ENCODE assay signal across 8 cellular contexts in the genomic region with DNA sequence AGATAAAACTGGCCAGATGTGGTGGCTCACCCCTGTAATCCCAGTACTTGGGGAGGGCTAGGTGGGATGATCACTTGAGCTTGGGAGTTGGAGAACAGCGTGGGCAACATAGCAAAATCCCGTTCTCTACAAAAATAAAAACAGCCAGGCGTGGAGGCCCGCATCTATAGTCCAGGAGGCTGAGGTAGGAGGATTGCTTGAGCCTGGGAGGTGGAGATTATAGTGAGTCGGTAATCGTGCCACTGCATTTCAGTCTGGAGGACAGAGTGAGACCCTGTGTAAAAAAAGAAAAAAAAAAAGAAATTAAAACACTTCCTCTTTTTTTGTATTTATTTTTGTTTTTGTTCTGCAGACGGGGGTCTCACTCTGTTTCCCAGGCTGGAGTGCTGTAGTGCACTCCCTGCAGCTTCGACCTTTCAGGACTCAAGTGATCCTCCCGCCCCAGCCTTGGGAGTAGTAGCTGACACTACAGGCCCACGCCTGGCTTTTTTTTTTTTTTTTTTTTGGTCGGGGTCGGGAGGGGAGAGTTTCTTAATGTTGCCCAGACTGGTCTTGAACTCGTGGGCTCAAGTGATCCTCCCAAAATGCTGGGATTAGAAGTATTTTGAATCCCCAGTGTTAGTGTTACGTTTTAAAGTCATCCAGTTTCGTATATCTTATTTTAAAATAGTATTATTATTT. TPM values are rescaled to one million over a fixed set of nuclear protein-coding genes. Genes with fewer than 3 reads are reported as not detected.
DNase-seq lines count a peak whose midpoint lies in the region; ATAC-seq, FAIRE-seq and TF ChIP-seq lines count a peak whose summit lies in the region.

No MANE protein-coding gene starts in this region.

- H3K79me1 ChIP-seq in mesenchymal stem cell (replicated peaks; ENCODE audit: low read length, poor library complexity, severe bottlenecking), result no peaks in the 10 kb centered on the region

- in situ Hi-C loops in GM12878 (cut with MboI), result loop anchor here (5.0 kb wide), 1 partner anchor 90 kb away; a partner anchor contains a TSS

- TF ChIP-seq CTCF in cardiac muscle cell (IDR thresholded peaks at IDR 0.05; ENCODE audit: low read depth, low read length) (no peak), GM12878 (IDR thresholded peaks at IDR 0.05 in 2 of 3, conservative IDR thresholded peaks at IDR 0.05 in 1 of 3; ENCODE audit: control insufficient read depth in 2 of 3, extremely low read depth in 1 of 3, insufficient read depth in 1 of 3, low read depth in 3 of 3, low read length in 3 of 3) (no peak), upper lobe of right lung (IDR thresholded peaks at IDR 0.05) (no peak)

- TF ChIP-seq RAD21 in GM12878 (IDR thresholded peaks at IDR 0.05; ENCODE audit: insufficient read depth, low read depth, low read length), result no peak

- no peak overlapping the region for H4K91ac ChIP-seq in mesenchymal stem cell (ENCODE audit: low read length)

- H2BK15ac ChIP-seq in mesenchymal stem cell (ENCODE audit: low read depth, poor library complexity, severe bottlenecking), result no peak overlapping the region

- H3K4ac ChIP-seq in mesenchymal stem cell (ENCODE audit: low read depth in 1 of 2, low read length in 2 of 2), result no peak overlapping the region

- H3K36me3 ChIP-seq in cardiac muscle cell (no peaks in the 10 kb centered on the region), GM12878 (ENCODE audit: control insufficient read depth in 2 of 2, insufficient read depth in 2 of 2, low read length in 1 of 2) (no peaks in the 10 kb centered on the region), mesenchymal stem cell (ENCODE audit: control insufficient read depth in 1 of 2, insufficient read depth in 2 of 2, low read depth in 1 of 2, low read length in 2 of 2) (peaks cover 7 to 10% of the 10 kb centered on the region in 2 experiments), upper lobe of right lung (no peaks in the 10 kb centered on the region)

- H2AFZ ChIP-seq in GM12878 (ENCODE audit: control insufficient read depth, low read depth, low read length) (no peak overlapping the region), mesenchymal stem cell (ENCODE audit: low read depth, low read length) (no peak overlapping the region)

- TF ChIP-seq EP300 in GM12878 (IDR thresholded peaks at IDR 0.05; ENCODE audit: borderline replicate concordance in 1 of 2, control insufficient read depth in 1 of 2, low read depth in 2 of 2, low read length in 2 of 2), result no peak

- H3K4me2 ChIP-seq in GM12878 (ENCODE audit: control insufficient read depth, insufficient read depth) (peak overlapping the region; percentile 61), mesenchymal stem cell (ENCODE audit: low read length, poor library complexity, severe bottlenecking) (peak overlapping the region; percentile 60)

- peak overlapping the region; percentile 93 for H3K27ac ChIP-seq in cardiac muscle cell
- H3K27ac ChIP-seq in GM12878 (ENCODE audit: control insufficient read depth, insufficient read depth), result peak overlapping the region; percentile 98
- no peak overlapping the region for H3K27ac ChIP-seq in mesenchymal stem cell (ENCODE audit: low read length, poor library complexity, severe bottlenecking)
- H3K27ac ChIP-seq in upper lobe of right lung, result peak overlapping the region; percentile 95

- H2BK5ac ChIP-seq in mesenchymal stem cell (ENCODE audit: low read depth, low read length, poor library complexity, severe bottlenecking), result no peak overlapping the region

- H3K23ac ChIP-seq in mesenchymal stem cell (ENCODE audit: low read length in 2 of 2), result peak overlapping the region in 1 of 2 experiments; percentile 89

- 24% methylated on average over 13 of the region's 15 CpGs for WGBS in GM12878 (ENCODE audit: insufficient coverage, insufficient replicate concordance, low lambda C conversion rate, missing lambda C conversion rate)
- 76% methylated on average over 6 of the region's 15 CpGs for WGBS in mesenchymal stem cell

- DNase-seq in cardiac muscle cell (ENCODE audit: low read depth in 1 of 2, low spot score in 1 of 2) (peak in 1 of 2 donors; percentile 2), cardiac septum (ENCODE audit: low spot score) (no peak), GM12878 (ENCODE audit: low read depth, low spot score) (no peak), mesenchymal stem cell (no peak), upper lobe of right lung (no peak), NOMO-1 (lab: John Stamatoyannopoulos, UW; ENCODE audit: unreplicated experiment in 2 of 2) (no peak), kidney glomerular epithelial cell (lab: John Stamatoyannopoulos, UW) (no peak), glomerular visceral epithelial cell (ENCODE audit: extremely low spot score) (no peak)

- FAIRE-seq in GM12878 (lab: Jason Lieb, UNC), result no peak

- H3K4me1 ChIP-seq in cardiac muscle cell (ENCODE audit: low read depth) (peaks cover 9% of the 10 kb centered on the region), GM12878 (ENCODE audit: control insufficient read depth, insufficient read depth, low read length) (peaks cover 2% of the 10 kb centered on the region; the same call in 1 of the 2 replicates), mesenchymal stem cell (ENCODE audit: control insufficient read depth, insufficient read depth, low read depth, low read length) (peaks cover 7% of the 10 kb centered on the region), upper lobe of right lung (peaks cover 37% of the 10 kb centered on the region)

- no peak overlapping the region for H2BK120ac ChIP-seq in mesenchymal stem cell (ENCODE audit: low read depth, low read length)

- RAD21 ChIA-PET in GM12878 (lab: Charles Lee; ENCODE audit: unreplicated experiment), result interaction anchor here (0.6 to 3.1 kb wide), 5 partner anchors 14 to 78 kb away, joined by 3 to 14 read pairs (median 4); no protein-coding TSS in a partner anchor

- TF ChIP-seq POLR2A in GM12878 (IDR thresholded peaks at IDR 0.05; ENCODE audit: low read depth, low read length), result no peak

- no peaks in the 10 kb centered on the region for H3K9me3 ChIP-seq in cardiac muscle cell (ENCODE audit: low read depth)
- no peaks in the 10 kb centered on the region; the same call in 2 of the 3 replicates for H3K9me3 ChIP-seq in GM12878 (replicated peaks; ENCODE audit: control insufficient read depth, insufficient read depth, low read length)
- H3K9me3 ChIP-seq in mesenchymal stem cell (ENCODE audit: control insufficient read depth, low read length), result no peaks in the 10 kb centered on the region
- H3K9me3 ChIP-seq in upper lobe of right lung, result no peaks in the 10 kb centered on the region

- SMC1A ChIA-PET in GM12878 (lab: Charles Lee; ENCODE audit: uncharacterized antibody, unreplicated experiment), result interaction anchor here (0.8 to 1.3 kb wide), 8 partner anchors 8 to 121 kb away, joined by 3 to 4 read pairs (median 3); no protein-coding TSS in a partner anchor

- H2AK5ac ChIP-seq in mesenchymal stem cell (ENCODE audit: low read length, severe bottlenecking), result peak overlapping the region; percentile 73

- H3K9ac ChIP-seq in GM12878 (ENCODE audit: control insufficient read depth, insufficient read depth, low read length), result peak overlapping the region; percentile 99
- peak overlapping the region; percentile 97 for H3K9ac ChIP-seq in mesenchymal stem cell (ENCODE audit: low read length)

- no TSS peak for BruUV-seq in GM12878 (replicated peaks; lab: Mats Ljungman, UMichigan)

- POLR2A ChIA-PET in GM12878 (lab: Charles Lee), result interaction anchor here (0.5 to 4.5 kb wide), 8 partner anchors 11 to 842 kb away, joined by 3 to 34 read pairs (median 4); a partner anchor contains a TSS

- H4K8ac ChIP-seq in mesenchymal stem cell (ENCODE audit: low read length), result no peak overlapping the region

- CTCF ChIA-PET in GM12878 (lab: Yijun Ruan, JAX), result interaction anchor here (0.7 to 5.4 kb wide), 5 partner anchors 14 to 198 kb away, joined by 3 to 38 read pairs (median 5); a partner anchor contains a TSS

- ATAC-seq in GM12878 (no peak), upper lobe of right lung (no peak)

- intact Hi-C loops in cardiac septum (cut with DNase I) (loop anchor here (10.0 kb wide), 1 partner anchor 198 kb away; a partner anchor contains a TSS), GM12878 (cut with micrococcal nuclease; ENCODE audit: unreplicated experiment) (loop anchor here (10.0 kb wide), 1 partner anchor 198 kb away; a partner anchor contains a TSS), upper lobe of right lung (cut with DNase I) (no loop called here)

- H3K4me3 ChIP-seq in cardiac muscle cell, result peak overlapping the region; percentile 85
- peak overlapping the region; percentile 84 for H3K4me3 ChIP-seq in GM12878
- H3K4me3 ChIP-seq in mesenchymal stem cell (ENCODE audit: insufficient read depth in 1 of 2, low read depth in 1 of 2, low read length in 2 of 2), result peak overlapping the region; percentile 46 to 93
- H3K4me3 ChIP-seq in upper lobe of right lung, result peak overlapping the region; percentile 99

- peaks cover 4% of the 10 kb centered on the region; the same call in 1 of the 2 replicates for H4K20me1 ChIP-seq in GM12878 (ENCODE audit: control insufficient read depth, insufficient read depth)

- no peaks in the 10 kb centered on the region for H3K27me3 ChIP-seq in cardiac muscle cell
- H3K27me3 ChIP-seq in GM12878 (replicated peaks in 1 of 2; ENCODE audit: control insufficient read depth in 2 of 2, insufficient read depth in 2 of 2, low read length in 1 of 2), result no peaks in the 10 kb centered on the region
- no peaks in the 10 kb centered on the region for H3K27me3 ChIP-seq in mesenchymal stem cell (ENCODE audit: control insufficient read depth in 1 of 2, insufficient read depth in 1 of 2, low read length in 2 of 2)
- H3K27me3 ChIP-seq in upper lobe of right lung, result no peaks in the 10 kb centered on the region

- peak overlapping the region in 1 of 2 experiments; percentile 32 for H3K14ac ChIP-seq in mesenchymal stem cell (ENCODE audit: low read length in 2 of 2)

- H2BK12ac ChIP-seq in mesenchymal stem cell (ENCODE audit: low read length in 2 of 2), result no peak overlapping the region

- peaks cover 67% of the 10 kb centered on the region for H3K79me2 ChIP-seq in GM12878 (ENCODE audit: control insufficient read depth, insufficient read depth, low read length)

- H3K18ac ChIP-seq in mesenchymal stem cell (ENCODE audit: low read depth in 1 of 2, low read length in 2 of 2), result no peak overlapping the region

RNA-seq across cellular contexts. Expression of a gene that starts 1.5 kb away (rescaled TPM):
- 180 and 248 TPM in 2 replicates for total RNA-seq in cardiac muscle cell
- 164 and 227 TPM in 2 replicates for polyA plus RNA-seq in cardiac muscle cell
- total RNA-seq in cardiac septum, result 111 TPM
- 347 and 367 TPM in 2 replicates for total RNA-seq in GM12878 (2013; cell fraction: nucleolus; rRNA removed)
- 133 and 160 TPM in 2 replicates for total RNA-seq in GM12878 (2014; rRNA removed)
- 148 and 150 TPM in 2 replicates for total RNA-seq in GM12878 (2014; rRNA removed; fragmentation: Illumina TruSeq; extraction: Trizol)
- total RNA-seq in GM12878 (2021), result 134 and 140 TPM in 2 replicates
- 130 TPM for polyA plus RNA-seq in GM12878 (2011; ENCODE audit: low read depth)
- polyA plus RNA-seq in GM12878 (2011; rRNA removed), result 277 and 293 TPM in 2 replicates
- polyA plus RNA-seq in GM12878 (2011; cell fraction: cytosol; rRNA removed), result 195 and 230 TPM in 2 replicates
- 237 and 271 TPM in 2 replicates for polyA plus RNA-seq in GM12878 (2011; cell fraction: nucleus; rRNA removed)
- 158 and 177 TPM in 2 replicates for polyA plus RNA-seq in GM12878 (2012)
- polyA plus RNA-seq in GM12878 (2014; fragmentation: Illumina TruSeq; extraction: Trizol), result 189 and 196 TPM in 2 replicates
- polyA plus RNA-seq in GM12878 (2014; fragmentation: Nextera tagmentation; extraction: Ambion mirVana), result 100 to 1,000 TPM in 1 of 2 experiments, 10 to 100 TPM in 1; 97.3 to 136 TPM
- polyA plus RNA-seq in GM12878 (2014; rRNA removed), result 120 and 155 TPM in 2 replicates
- 100 to 1,000 TPM; 113 to 125 TPM for polyA plus RNA-seq in GM12878 (2016; fragmentation: Nextera tagmentation; extraction: Ambion mirVana)
- 190 and 206 TPM in 2 replicates for polyA minus RNA-seq in GM12878 (2011; rRNA and poly(A)+ RNA removed)
- polyA minus RNA-seq in GM12878 (2011; cell fraction: cytosol; rRNA and poly(A)+ RNA removed), result 44.1 and 49.4 TPM in 2 replicates
- 53.4 and 67.3 TPM in 2 replicates for polyA minus RNA-seq in GM12878 (2011; cell fraction: nucleus; rRNA and poly(A)+ RNA removed)
- polyA plus RNA-seq in mesenchymal stem cell (2013, experiment 1 of 2), result 77.7 TPM
- 76.1 TPM for polyA plus RNA-seq in mesenchymal stem cell (2013, experiment 2 of 2)
- 184 TPM for total RNA-seq in upper lobe of right lung

RNA-seq across cellular contexts. Expression of a gene that starts 12.8 kb away (rescaled TPM):
- total RNA-seq in cardiac muscle cell (24.9 and 25.1 TPM in 2 replicates), cardiac septum (7.2 TPM), GM12878 (2014; rRNA removed) (4.5 and 6.9 TPM in 2 replicates), GM12878 (2014; rRNA removed; fragmentation: Illumina TruSeq; extraction: Trizol) (3.9 and 6.0 TPM in 2 replicates), GM12878 (2021) (7.2 and 7.9 TPM in 2 replicates), upper lobe of right lung (5.6 TPM)
- polyA plus RNA-seq in cardiac muscle cell (19.6 and 28.7 TPM in 2 replicates), GM12878 (2011; rRNA removed) (6.5 and 7.5 TPM in 2 replicates), GM12878 (2014; fragmentation: Illumina TruSeq; extraction: Trizol) (3.8 and 5.4 TPM in 2 replicates), GM12878 (2014; fragmentation: Nextera tagmentation; extraction: Ambion mirVana) (1 to 10 TPM in 1 of 2 experiments, under 1 TPM in 1; 0.82 to 2.0 TPM), GM12878 (2014; rRNA removed) (5.6 and 8.9 TPM in 2 replicates), GM12878 (2016; fragmentation: Nextera tagmentation; extraction: Ambion mirVana) (1 to 10 TPM; 6.6 to 9.9 TPM)
- 10.0 and 10.3 TPM in 2 replicates for total RNA-seq in GM12878 (2013; cell fraction: nucleolus; rRNA removed)
- 6.8 TPM for polyA plus RNA-seq in GM12878 (2011; ENCODE audit: low read depth)
- polyA plus RNA-seq in GM12878 (2011; cell fraction: cytosol; rRNA removed), result 7.2 and 7.5 TPM in 2 replicates
- polyA plus RNA-seq in GM12878 (2011; cell fraction: nucleus; rRNA removed), result 10.5 and 11.7 TPM in 2 replicates
- polyA plus RNA-seq in GM12878 (2012), result 9.6 and 12.2 TPM in 2 replicates
- polyA minus RNA-seq in GM12878 (2011; rRNA and poly(A)+ RNA removed), result 4.8 and 8.2 TPM in 2 replicates
- 2.1 and 6.2 TPM in 2 replicates for polyA minus RNA-seq in GM12878 (2011; cell fraction: cytosol; rRNA and poly(A)+ RNA removed)
- 5.6 and 8.8 TPM in 2 replicates for polyA minus RNA-seq in GM12878 (2011; cell fraction: nucleus; rRNA and poly(A)+ RNA removed)
- 4.8 TPM for polyA plus RNA-seq in mesenchymal stem cell (2013, experiment 1 of 2)
- polyA plus RNA-seq in mesenchymal stem cell (2013, experiment 2 of 2), result 4.9 TPM

RNA-seq across cellular contexts. Expression of a gene that starts 51.1 kb away (rescaled TPM):
- total RNA-seq in cardiac muscle cell (16.0 and 20.9 TPM in 2 replicates), cardiac septum (22.9 TPM), GM12878 (2014; rRNA removed) (7.4 and 8.6 TPM in 2 replicates), GM12878 (2014; rRNA removed; fragmentation: Illumina TruSeq; extraction: Trizol) (11.4 and 11.9 TPM in 2 replicates), GM12878 (2021) (13.9 and 14.6 TPM in 2 replicates), upper lobe of right lung (32.2 TPM)
- polyA plus RNA-seq in cardiac muscle cell (6.8 and 12.6 TPM in 2 replicates), GM12878 (2011; rRNA removed) (13.7 and 13.9 TPM in 2 replicates), GM12878 (2014; fragmentation: Illumina TruSeq; extraction: Trizol) (12.2 and 15.7 TPM in 2 replicates), GM12878 (2014; fragmentation: Nextera tagmentation; extraction: Ambion mirVana) (1 to 10 TPM; 1.8 to 2.0 TPM), GM12878 (2014; rRNA removed) (9.8 and 9.9 TPM in 2 replicates), GM12878 (2016; fragmentation: Nextera tagmentation; extraction: Ambion mirVana) (1 to 10 TPM; 6.4 to 6.6 TPM)
- total RNA-seq in GM12878 (2013; cell fraction: nucleolus; rRNA removed), result 29.0 and 33.2 TPM in 2 replicates
- 10.6 TPM for polyA plus RNA-seq in GM12878 (2011; ENCODE audit: low read depth)
- 10.2 and 12.5 TPM in 2 replicates for polyA plus RNA-seq in GM12878 (2011; cell fraction: cytosol; rRNA removed)
- polyA plus RNA-seq in GM12878 (2011; cell fraction: nucleus; rRNA removed), result 27.6 and 33.0 TPM in 2 replicates
- 14.0 and 17.4 TPM in 2 replicates for polyA plus RNA-seq in GM12878 (2012)
- polyA minus RNA-seq in GM12878 (2011; rRNA and poly(A)+ RNA removed), result 15.1 and 19.2 TPM in 2 replicates
- 3.3 and 3.7 TPM in 2 replicates for polyA minus RNA-seq in GM12878 (2011; cell fraction: cytosol; rRNA and poly(A)+ RNA removed)
- polyA minus RNA-seq in GM12878 (2011; cell fraction: nucleus; rRNA and poly(A)+ RNA removed), result 11.6 and 23.0 TPM in 2 replicates
- polyA plus RNA-seq in mesenchymal stem cell (2013, experiment 1 of 2), result 10.0 TPM
- polyA plus RNA-seq in mesenchymal stem cell (2013, experiment 2 of 2), result 11.1 TPM
